ENCODE assay signal across 8 cellular contexts in genomic region chr12:6752181-6752930, GRCh38. TPM values are rescaled to one million over a fixed set of nuclear protein-coding genes. Genes with fewer than 3 reads are reported as not detected.
DNase-seq lines count a peak whose midpoint lies in the region; ATAC-seq, FAIRE-seq and TF ChIP-seq lines count a peak whose summit lies in the region.

No MANE protein-coding gene starts in this region.

- peak overlapping the region; percentile 97 for H3K9ac ChIP-seq in GM12878 (ENCODE audit: control insufficient read depth, insufficient read depth, low read length)

- no peak for TF ChIP-seq EP300 in GM12878 (IDR thresholded peaks at IDR 0.05; ENCODE audit: borderline replicate concordance in 1 of 2, control insufficient read depth in 1 of 2, low read depth in 2 of 2, low read length in 2 of 2)

- CTCF ChIA-PET in A673 (lab: Charles Lee) (interaction anchor here (0.5 to 2.5 kb wide), 7 partner anchors 14 to 91 kb away, joined by 3 to 21 read pairs (median 5); partner anchors contain the start of genes GPR162, PTMS and ZNF384), GM12878 (lab: Yijun Ruan, JAX) (interaction anchor here (0.6 to 10.9 kb wide), 28 partner anchors 12 to 385 kb away, joined by 3 to 221 read pairs (median 7); partner anchors contain the start of genes CDCA3, COPS7A, LAG3 and PTMS)

- RAD21 ChIA-PET in GM12878 (lab: Charles Lee; ENCODE audit: unreplicated experiment): interaction anchor here (0.7 to 4.4 kb wide), 35 partner anchors 7 to 213 kb away, joined by 3 to 68 read pairs (median 6); partner anchors contain the start of genes CDCA3, COPS7A, GPR162 and LPAR5

- H3K36me3 ChIP-seq in A673 (ENCODE audit: insufficient read depth, low read length, poor library complexity, severe bottlenecking) (peaks cover 48% of the 10 kb centered on the region), GM12878 (ENCODE audit: control insufficient read depth in 2 of 2, insufficient read depth in 2 of 2, low read length in 1 of 2) (peaks cover 6 to 14% of the 10 kb centered on the region in 2 experiments; a peak in 3 of 4 replicates)

- no peaks in the 10 kb centered on the region for H4K20me1 ChIP-seq in GM12878 (ENCODE audit: control insufficient read depth, insufficient read depth)

- H3K9me3 ChIP-seq in A673 (ENCODE audit: low read depth, low read length, poor library complexity, severe bottlenecking): no peaks in the 10 kb centered on the region
- no peaks in the 10 kb centered on the region for H3K9me3 ChIP-seq in GM12878 (replicated peaks; ENCODE audit: control insufficient read depth, insufficient read depth, low read length)

- H3K27ac ChIP-seq in A673 (ENCODE audit: low read depth, low read length, poor library complexity, severe bottlenecking): peak overlapping the region; percentile 99
- peak overlapping the region; percentile 99 for H3K27ac ChIP-seq in GM12878 (ENCODE audit: control insufficient read depth, insufficient read depth)
- H3K27ac ChIP-seq in skin epidermis: peak overlapping the region; percentile 71 to 100 (median 97)

- H3K79me2 ChIP-seq in GM12878 (ENCODE audit: control insufficient read depth, insufficient read depth, low read length): peaks cover 18% of the 10 kb centered on the region

- DNase-seq in A673 (ENCODE audit: low spot score) (peak; percentile 55), NCI-H2227 treated with DMSO at 0.1 percent for 48 hours (lab: John Stamatoyannopoulos, UW) (peak; percentile 55), GM12878 (ENCODE audit: low read depth, low spot score) (no peak), iPS-NIHi7 (ENCODE audit: extremely low spot score) (peak; percentile 62)

- ATAC-seq in GM19328 (IDR thresholded peaks at IDR 0.05; ENCODE audit: unreplicated experiment) (peak; percentile 14), GM12878 (peak; percentile 23), HG02981 (IDR thresholded peaks at IDR 0.05; ENCODE audit: unreplicated experiment) (no peak), HG03342 (IDR thresholded peaks at IDR 0.05; ENCODE audit: unreplicated experiment) (no peak)

- POLR2A ChIA-PET in A673 (lab: Charles Lee; ENCODE audit: low non-redundant PET): interaction anchor here (1.4 kb wide), 1 partner anchor 13 kb away, joined by 6 read pairs; no protein-coding TSS in a partner anchor
- POLR2A ChIA-PET in GM12878 (lab: Charles Lee): interaction anchor here (0.6 to 4.5 kb wide), 27 partner anchors 8 to 216 kb away, joined by 3 to 60 read pairs (median 5); partner anchors contain the start of genes C12orf57, CDCA3, COPS7A and LAG3

- H3K4me3 ChIP-seq in A673 (ENCODE audit: low read depth, low read length, poor library complexity, severe bottlenecking) (peak overlapping the region; percentile 100), GM12878 (peak overlapping the region; percentile 80), skin epidermis (peak overlapping the region; percentile 65 to 86 (median 76))

- WGBS in GM12878 (ENCODE audit: insufficient coverage, insufficient replicate concordance, low lambda C conversion rate, missing lambda C conversion rate): 10% methylated on average over 25 of the region's 25 CpGs

- intact Hi-C loops in A673 (cut with micrococcal nuclease; ENCODE audit: unreplicated experiment) (loop anchor here (2.0 to 5.0 kb wide), 2 partner anchors 14 to 185 kb away; partner anchors contain the start of gene PTMS), GM12878 (cut with micrococcal nuclease; ENCODE audit: unreplicated experiment) (no loop called here)

- H3K4me1 ChIP-seq in A673 (ENCODE audit: insufficient read depth, low read length, poor library complexity, severe bottlenecking) (peaks cover 18% of the 10 kb centered on the region), GM12878 (ENCODE audit: control insufficient read depth, insufficient read depth, low read length) (peaks cover 11% of the 10 kb centered on the region)

- H2AFZ ChIP-seq in GM12878 (ENCODE audit: control insufficient read depth, low read depth, low read length): peak overlapping the region; percentile 95

- peak overlapping the region; percentile 100 for H3K4me2 ChIP-seq in GM12878 (ENCODE audit: control insufficient read depth, insufficient read depth)

- no peak for FAIRE-seq in GM12878 (lab: Jason Lieb, UNC)

- no peak for TF ChIP-seq POLR2A in GM12878 (IDR thresholded peaks at IDR 0.05; ENCODE audit: low read depth, low read length)

- peak; percentile 48 for TF ChIP-seq CTCF in A673 (conservative IDR thresholded peaks at IDR 0.05; ENCODE audit: low read depth, low read length)
- TF ChIP-seq CTCF in GM12878 (IDR thresholded peaks at IDR 0.05 in 2 of 3, conservative IDR thresholded peaks at IDR 0.05 in 1 of 3; ENCODE audit: control insufficient read depth in 2 of 3, extremely low read depth in 1 of 3, insufficient read depth in 1 of 3, low read depth in 3 of 3, low read length in 3 of 3): no peak

- TSS peak; percentile 25 for BruUV-seq in A673 (replicated peaks; lab: Mats Ljungman, UMichigan)
- TSS peak; percentile 62 for BruUV-seq in GM12878 (replicated peaks; lab: Mats Ljungman, UMichigan)

- in situ Hi-C loops in GM12878 (cut with MboI): loop anchor here (5.0 kb wide), 1 partner anchor 75 kb away; the partner anchor contains the start of gene P3H3

- H3K27me3 ChIP-seq in A673 (replicated peaks; ENCODE audit: insufficient read depth, low read depth, low read length, poor library complexity) (no peaks in the 10 kb centered on the region), GM12878 (replicated peaks in 1 of 2; ENCODE audit: control insufficient read depth in 2 of 2, insufficient read depth in 2 of 2, low read length in 1 of 2) (no peaks in the 10 kb centered on the region)

- SMC1A ChIA-PET in GM12878 (lab: Charles Lee; ENCODE audit: uncharacterized antibody, unreplicated experiment): interaction anchor here (0.6 to 4.8 kb wide), 25 partner anchors 11 to 184 kb away, joined by 3 to 84 read pairs (median 7); partner anchors contain the start of genes CD4, CDCA3, COPS7A and GNB3

- no peak for TF ChIP-seq RAD21 in GM12878 (IDR thresholded peaks at IDR 0.05; ENCODE audit: insufficient read depth, low read depth, low read length)

RNA-seq across cellular contexts. Expression of gene MLF2, which starts 0.6 kb away (rescaled TPM):
- total RNA-seq in A673 (2021) (242 and 254 TPM in 2 replicates), GM12878 (2014; rRNA removed) (131 and 139 TPM in 2 replicates), GM12878 (2014; rRNA removed; fragmentation: Illumina TruSeq; extraction: Trizol) (59.2 and 63.4 TPM in 2 replicates), GM12878 (2021) (125 and 129 TPM in 2 replicates)
- total RNA-seq in GM12878 (2013; cell fraction: nucleolus; rRNA removed): 48.0 and 57.5 TPM in 2 replicates
- 86.0 TPM for polyA plus RNA-seq in GM12878 (2011; ENCODE audit: low read depth)
- polyA plus RNA-seq in GM12878 (2011; rRNA removed) (122 and 172 TPM in 2 replicates), GM12878 (2014; fragmentation: Illumina TruSeq; extraction: Trizol) (91.6 and 111 TPM in 2 replicates), GM12878 (2014; fragmentation: Nextera tagmentation; extraction: Ambion mirVana) (10 to 100 TPM; 13.5 to 21.5 TPM), GM12878 (2014; rRNA removed) (170 and 181 TPM in 2 replicates), GM12878 (2016; fragmentation: Nextera tagmentation; extraction: Ambion mirVana) (100 to 1,000 TPM; 222 TPM)
- polyA plus RNA-seq in GM12878 (2011; cell fraction: cytosol; rRNA removed): 211 and 234 TPM in 2 replicates
- polyA plus RNA-seq in GM12878 (2011; cell fraction: nucleus; rRNA removed): 158 and 178 TPM in 2 replicates
- polyA plus RNA-seq in GM12878 (2012): 111 and 119 TPM in 2 replicates
- polyA minus RNA-seq in GM12878 (2011; rRNA and poly(A)+ RNA removed): 138 and 158 TPM in 2 replicates
- 37.3 and 37.4 TPM in 2 replicates for polyA minus RNA-seq in GM12878 (2011; cell fraction: cytosol; rRNA and poly(A)+ RNA removed)
- polyA minus RNA-seq in GM12878 (2011; cell fraction: nucleus; rRNA and poly(A)+ RNA removed): 71.1 and 81.7 TPM in 2 replicates

RNA-seq across cellular contexts. Expression of gene PTMS, which starts 13.8 kb away (rescaled TPM):
- total RNA-seq in A673 (2021) (600 and 620 TPM in 2 replicates), GM12878 (2014; rRNA removed) (20.7 and 23.1 TPM in 2 replicates), GM12878 (2014; rRNA removed; fragmentation: Illumina TruSeq; extraction: Trizol) (31.8 and 34.0 TPM in 2 replicates), GM12878 (2021) (127 and 131 TPM in 2 replicates)
- total RNA-seq in GM12878 (2013; cell fraction: nucleolus; rRNA removed): 3.9 and 4.2 TPM in 2 replicates
- 60.3 TPM for polyA plus RNA-seq in GM12878 (2011; ENCODE audit: low read depth)
- polyA plus RNA-seq in GM12878 (2011; rRNA removed) (29.0 and 51.2 TPM in 2 replicates), GM12878 (2014; fragmentation: Illumina TruSeq; extraction: Trizol) (41.3 and 90.6 TPM in 2 replicates), GM12878 (2014; fragmentation: Nextera tagmentation; extraction: Ambion mirVana) (1 to 10 TPM; 2.1 to 4.5 TPM), GM12878 (2014; rRNA removed) (46.5 and 47.5 TPM in 2 replicates), GM12878 (2016; fragmentation: Nextera tagmentation; extraction: Ambion mirVana) (10 to 100 TPM in 1 of 2 experiments, 1 to 10 TPM in 1; 4.9 to 27.8 TPM)
- 59.9 and 62.2 TPM in 2 replicates for polyA plus RNA-seq in GM12878 (2011; cell fraction: cytosol; rRNA removed)
- polyA plus RNA-seq in GM12878 (2011; cell fraction: nucleus; rRNA removed): 38.8 and 59.5 TPM in 2 replicates
- 51.5 and 71.6 TPM in 2 replicates for polyA plus RNA-seq in GM12878 (2012)
- polyA minus RNA-seq in GM12878 (2011; rRNA and poly(A)+ RNA removed): 9.1 and 13.0 TPM in 2 replicates
- 17.9 and 25.4 TPM in 2 replicates for polyA minus RNA-seq in GM12878 (2011; cell fraction: cytosol; rRNA and poly(A)+ RNA removed)
- polyA minus RNA-seq in GM12878 (2011; cell fraction: nucleus; rRNA and poly(A)+ RNA removed): 5.7 and 7.4 TPM in 2 replicates

RNA-seq across cellular contexts. Expression of gene LAG3, which starts 20.0 kb away (rescaled TPM):
- total RNA-seq in A673 (2021) (4.1 and 5.5 TPM in 2 replicates), GM12878 (2014; rRNA removed) (0.79 and 1.3 TPM in 2 replicates), GM12878 (2014; rRNA removed; fragmentation: Illumina TruSeq; extraction: Trizol) (0.60 and 1.0 TPM in 2 replicates), GM12878 (2021) (4.2 and 5.2 TPM in 2 replicates)
- total RNA-seq in GM12878 (2013; cell fraction: nucleolus; rRNA removed): 2.0 and 2.8 TPM in 2 replicates
- 1.3 TPM for polyA plus RNA-seq in GM12878 (2011; ENCODE audit: low read depth)
- polyA plus RNA-seq in GM12878 (2011; rRNA removed) (0.26 and 0.52 TPM in 2 replicates), GM12878 (2014; fragmentation: Illumina TruSeq; extraction: Trizol) (0.97 and 1.1 TPM in 2 replicates), GM12878 (2014; fragmentation: Nextera tagmentation; extraction: Ambion mirVana) (under 1 TPM in 1 of 2 experiments, not detected in 1; 0.53 TPM), GM12878 (2014; rRNA removed) (2.3 and 2.4 TPM in 2 replicates), GM12878 (2016; fragmentation: Nextera tagmentation; extraction: Ambion mirVana) (1 to 10 TPM in 1 of 2 experiments, under 1 TPM in 1; 0.77 to 1.4 TPM)
- 0.40 TPM in 2 replicates for polyA plus RNA-seq in GM12878 (2011; cell fraction: cytosol; rRNA removed)
- polyA plus RNA-seq in GM12878 (2011; cell fraction: nucleus; rRNA removed): 2.3 and 3.7 TPM in 2 replicates
- polyA plus RNA-seq in GM12878 (2012): 4.2 and 4.3 TPM in 2 replicates
- polyA minus RNA-seq in GM12878 (2011; rRNA and poly(A)+ RNA removed): 0.15 and 0.67 TPM in 2 replicates
- not detected in 2 replicates for polyA minus RNA-seq in GM12878 (2011; cell fraction: cytosol; rRNA and poly(A)+ RNA removed)
- polyA minus RNA-seq in GM12878 (2011; cell fraction: nucleus; rRNA and poly(A)+ RNA removed): 0.60 and 0.67 TPM in 2 replicates

RNA-seq across cellular contexts. Expression of gene COPS7A, which starts 28.5 kb away (rescaled TPM):
- total RNA-seq in A673 (2021) (67.2 and 67.7 TPM in 2 replicates), GM12878 (2014; rRNA removed) (53.6 and 56.3 TPM in 2 replicates), GM12878 (2014; rRNA removed; fragmentation: Illumina TruSeq; extraction: Trizol) (26.8 and 28.8 TPM in 2 replicates), GM12878 (2021) (42.1 and 48.4 TPM in 2 replicates)
- total RNA-seq in GM12878 (2013; cell fraction: nucleolus; rRNA removed): 19.2 and 28.2 TPM in 2 replicates
- 21.7 TPM for polyA plus RNA-seq in GM12878 (2011; ENCODE audit: low read depth)
- polyA plus RNA-seq in GM12878 (2011; rRNA removed) (43.5 and 70.9 TPM in 2 replicates), GM12878 (2014; fragmentation: Illumina TruSeq; extraction: Trizol) (43.5 and 45.0 TPM in 2 replicates), GM12878 (2014; fragmentation: Nextera tagmentation; extraction: Ambion mirVana) (10 to 100 TPM; 25.7 to 26.1 TPM), GM12878 (2014; rRNA removed) (55.3 and 61.7 TPM in 2 replicates), GM12878 (2016; fragmentation: Nextera tagmentation; extraction: Ambion mirVana) (10 to 100 TPM; 67.9 to 74.0 TPM)
- 76.3 and 82.0 TPM in 2 replicates for polyA plus RNA-seq in GM12878 (2011; cell fraction: cytosol; rRNA removed)
- 101 and 137 TPM in 2 replicates for polyA plus RNA-seq in GM12878 (2011; cell fraction: nucleus; rRNA removed)
- 31.2 and 38.5 TPM in 2 replicates for polyA plus RNA-seq in GM12878 (2012)
- polyA minus RNA-seq in GM12878 (2011; rRNA and poly(A)+ RNA removed): 30.3 and 47.1 TPM in 2 replicates
- 9.5 and 9.9 TPM in 2 replicates for polyA minus RNA-seq in GM12878 (2011; cell fraction: cytosol; rRNA and poly(A)+ RNA removed)
- polyA minus RNA-seq in GM12878 (2011; cell fraction: nucleus; rRNA and poly(A)+ RNA removed): 9.6 and 16.2 TPM in 2 replicates

RNA-seq across cellular contexts. Expression of gene CD4, which starts 37.0 kb away (rescaled TPM):
- not detected in 2 replicates for total RNA-seq in A673 (2021)
- not detected in 2 replicates for total RNA-seq in GM12878 (2013; cell fraction: nucleolus; rRNA removed)
- total RNA-seq in GM12878 (2014; rRNA removed): 0.40 and 0.49 TPM in 2 replicates
- total RNA-seq in GM12878 (2014; rRNA removed; fragmentation: Illumina TruSeq; extraction: Trizol): 0.60 and 0.81 TPM in 2 replicates
- 1.6 and 1.8 TPM in 2 replicates for total RNA-seq in GM12878 (2021)
- polyA plus RNA-seq in GM12878 (2011; ENCODE audit: low read depth): 0.07 TPM
- polyA plus RNA-seq in GM12878 (2011; rRNA removed): 0.27 and 0.29 TPM in 2 replicates
- 0.22 and 0.28 TPM in 2 replicates for polyA plus RNA-seq in GM12878 (2011; cell fraction: cytosol; rRNA removed)
- polyA plus RNA-seq in GM12878 (2011; cell fraction: nucleus; rRNA removed): 0.39 and 0.50 TPM in 2 replicates
- polyA plus RNA-seq in GM12878 (2012): 0.05 and 0.36 TPM in 2 replicates
- polyA plus RNA-seq in GM12878 (2014; fragmentation: Illumina TruSeq; extraction: Trizol): 1.5 and 2.4 TPM in 2 replicates
- polyA plus RNA-seq in GM12878 (2014; fragmentation: Nextera tagmentation; extraction: Ambion mirVana): under 1 TPM; 0.49 to 0.85 TPM
- 0.85 and 1.3 TPM in 2 replicates for polyA plus RNA-seq in GM12878 (2014; rRNA removed)
- polyA plus RNA-seq in GM12878 (2016; fragmentation: Nextera tagmentation; extraction: Ambion mirVana): under 1 TPM; 0.24 to 0.57 TPM
- 0.21 and 0.29 TPM in 2 replicates for polyA minus RNA-seq in GM12878 (2011; rRNA and poly(A)+ RNA removed)
- polyA minus RNA-seq in GM12878 (2011; cell fraction: cytosol; rRNA and poly(A)+ RNA removed): 0.40 TPM in 1 of 2 replicates, not detected in the other
- polyA minus RNA-seq in GM12878 (2011; cell fraction: nucleus; rRNA and poly(A)+ RNA removed): not detected in 2 replicates

Comparison
In these comparisons a context has a peak if more than half of its experiments do, and no peak if none do; other contexts are left out.
1. ATAC-seq: peak in GM19328 (single experiment) and GM12878 (single experiment); none in HG02981 (single experiment) and HG03342 (single experiment).
2. Peak in every context shown above with its lines, with median percentiles within 50 percentile points of each other: H3K27ac ChIP-seq and H3K4me3 ChIP-seq.